7 cellular contexts compared by ENCODE assay signal in the genomic region with DNA sequence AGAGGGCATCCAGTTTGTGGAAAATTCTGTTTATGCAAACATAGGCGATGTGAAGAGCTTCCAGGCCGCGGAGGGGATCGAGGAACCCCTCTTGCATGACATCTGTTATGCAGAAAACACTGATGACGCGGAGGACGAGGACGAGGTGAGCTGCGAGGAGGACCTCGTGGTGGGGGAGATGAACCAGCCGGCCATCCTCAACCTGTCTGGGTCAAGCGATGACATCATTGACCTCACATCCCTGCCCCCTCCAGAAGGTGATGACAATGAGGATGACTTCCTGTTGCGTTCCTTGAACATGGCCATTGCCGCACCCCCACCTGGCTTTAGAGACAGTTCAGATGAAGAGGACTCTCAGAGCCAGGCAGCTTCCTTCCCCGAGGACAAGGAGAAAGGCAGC.
"Had no signal": no experiment of that assay in that cellular context is flagged by ENCODE, and none has a peak within 500 bp of the region (broad histone marks: within the 10 kb centered on the region; RNA-seq: fewer than 3 reads in every experiment).

No MANE protein-coding gene starts in this region.

- FAIRE-seq: G401.6, GM12878, GM12891, GM12892, GM18507 had no signal

- ATAC-seq: GM12878 had no signal

- H3K4me3 ChIP-seq: GM12878 had no signal

- DNase-seq: GDM1, GF-D8 had no signal
